18 cellular contexts compared by ENCODE assay signal in the genomic region with DNA sequence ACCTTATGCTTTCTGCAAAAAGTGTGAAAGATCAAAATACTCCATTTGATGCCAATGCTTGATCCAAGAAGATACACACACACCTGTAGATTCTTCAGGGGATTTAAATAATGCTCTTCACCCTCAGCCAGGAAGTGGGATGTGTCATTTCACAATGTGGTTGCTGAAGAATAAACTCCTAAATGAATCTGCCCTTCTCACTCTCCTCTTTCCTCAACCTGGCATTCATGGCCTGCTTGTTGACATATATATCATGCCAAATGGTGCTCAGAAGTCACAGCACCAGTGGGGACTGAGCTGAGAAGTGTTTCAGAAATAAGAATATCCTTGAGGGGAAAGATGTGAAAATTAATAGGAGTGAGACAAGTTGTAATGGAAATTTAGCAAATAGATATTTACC.
"Had no signal": no experiment of that assay in that cellular context is flagged by ENCODE, and none has a peak within 500 bp of the region (broad histone marks: within the 10 kb centered on the region; RNA-seq: fewer than 3 reads in every experiment).

No MANE protein-coding gene starts in this region.

- H3K9me3 Mint-ChIP-seq: activated CD4-positive, alpha-beta memory T cell treated with anti-CD3 and anti-CD28 coated beads, Interleukin-2, amount 10 ng/mL, durations not matched to agents 7 days and 5 days; activated T-cell treated with anti-CD3 and anti-CD28 coated beads, Interleukin-2, amount 50 U/mL, for 24 hours; neural progenitor cell had no signal

- H3K9ac ChIP-seq: neural progenitor cell had no signal

- H3K36me3 ChIP-seq: cardiac muscle cell, gastrocnemius medialis, heart left ventricle, lower lobe of right lung, neural progenitor cell, sigmoid colon, spleen, stomach, thoracic aorta, WERI-Rb-1 had no signal

- H3K4me1 ChIP-seq: gastrocnemius medialis, lower lobe of right lung, neural progenitor cell, spleen had no signal

- H3K27ac Mint-ChIP-seq: activated CD4-positive, alpha-beta memory T cell treated with anti-CD3 and anti-CD28 coated beads, Interleukin-2, amount 10 ng/mL, durations not matched to agents 7 days and 5 days; activated CD4-positive, alpha-beta T cell treated with anti-CD3 and anti-CD28 coated beads for 36 hours; activated T-cell treated with anti-CD3 and anti-CD28 coated beads, Interleukin-2, amount 50 U/mL, for 24 hours; neural progenitor cell had no signal

- H3K27ac ChIP-seq: cardiac muscle cell, gastrocnemius medialis, heart left ventricle, lower lobe of right lung, neural progenitor cell, sigmoid colon, spleen, stomach, WERI-Rb-1 had no signal

- H3K4me1 Mint-ChIP-seq: activated CD4-positive, alpha-beta T cell treated with anti-CD3 and anti-CD28 coated beads for 36 hours had no signal

- H3K4me3 ChIP-seq: cardiac muscle cell, dorsolateral prefrontal cortex, gastrocnemius medialis, heart left ventricle, lower lobe of right lung, neural progenitor cell, sigmoid colon, spleen, stomach, thoracic aorta had no signal

- H3K9me3 ChIP-seq: gastrocnemius medialis, heart left ventricle, lower lobe of right lung, sigmoid colon, spleen, stomach, thoracic aorta had no signal

- DNase-seq: activated CD4-positive, alpha-beta memory T cell treated with anti-CD3 and anti-CD28 coated beads, Interleukin-2, amount 10 ng/mL, durations not matched to agents 7 days and 5 days; activated CD4-positive, alpha-beta T cell treated with anti-CD3 and anti-CD28 coated beads for 36 hours; activated effector memory CD4-positive, alpha-beta T cell treated with Interleukin-2 at 50 U/mL for 16 hours; activated naive CD4-positive, alpha-beta T cell treated with anti-CD3 and anti-CD28 coated beads, Interleukin-2, amount 50 U/mL, for 16 hours; activated T-cell treated with anti-CD3 and anti-CD28 coated beads, Interleukin-2, amount 50 U/mL, for 24 hours; dorsolateral prefrontal cortex; erythroblast; gastrocnemius medialis; heart left ventricle; left colon; lower lobe of right lung; sigmoid colon; spleen; stomach; WERI-Rb-1 had no signal

- H3K36me3 Mint-ChIP-seq: neural progenitor cell had no signal

- H3K4me3 Mint-ChIP-seq: activated CD4-positive, alpha-beta memory T cell treated with anti-CD3 and anti-CD28 coated beads, Interleukin-2, amount 10 ng/mL, durations not matched to agents 7 days and 5 days; activated CD4-positive, alpha-beta T cell treated with anti-CD3 and anti-CD28 coated beads for 36 hours; activated T-cell treated with anti-CD3 and anti-CD28 coated beads, Interleukin-2, amount 50 U/mL, for 24 hours; neural progenitor cell had no signal

- ATAC-seq: activated CD4-positive, alpha-beta T cell treated with anti-CD3 and anti-CD28 coated beads for 36 hours; gastrocnemius medialis; left colon; lower lobe of right lung had no signal
